In the genomic region with DNA sequence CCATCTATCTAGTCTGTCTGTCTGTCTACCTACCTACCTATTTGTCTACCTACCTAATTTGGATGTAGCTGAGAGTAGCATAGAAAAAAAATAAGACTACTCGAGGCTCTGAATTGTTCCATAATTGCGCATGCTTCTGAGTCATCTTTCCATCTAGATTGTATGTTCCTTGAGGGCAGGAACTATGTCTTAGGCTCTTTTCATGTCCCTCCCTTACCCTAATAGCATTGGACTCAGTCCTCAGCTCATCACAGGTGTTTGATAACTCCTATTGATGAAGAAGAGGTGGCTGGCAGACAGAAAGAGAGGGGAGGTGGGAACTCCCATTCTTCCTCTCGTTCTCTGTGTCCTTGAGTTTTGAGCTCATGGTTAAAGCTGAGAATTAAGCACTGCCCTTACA, we compare ENCODE assay signal across 34 cellular contexts.
"Had no signal": no experiment of that assay in that cellular context is flagged by ENCODE, and none has a peak within 500 bp of the region (broad histone marks: within the 10 kb centered on the region; RNA-seq: fewer than 3 reads in every experiment).

No MANE protein-coding gene starts in this region.

- FAIRE-seq: astrocyte, bronchial epithelial cell had no signal

- H3K4me1 ChIP-seq: adrenal gland, ascending aorta, body of pancreas, breast epithelium had no signal

- H3K27ac ChIP-seq: adrenal gland, ascending aorta, body of pancreas, brain microvascular endothelial cell, breast epithelium, cardiac muscle cell had no signal

- H3K27me3 ChIP-seq: adrenal gland, ascending aorta, body of pancreas, brain microvascular endothelial cell, breast epithelium, cardiac muscle cell had no signal

- ATAC-seq: activated naive CD4-positive, alpha-beta T cell treated with anti-CD3 and anti-CD28 coated beads, Interleukin-2, amount 50 U/mL, for 72 hours; activated naive CD8-positive, alpha-beta T cell treated with anti-CD3 and anti-CD28 coated beads, Interleukin-2, amount 50 U/mL, for 24 hours; activated T-cell treated with anti-CD3 and anti-CD28 coated beads, Interleukin-2, amount 50 U/mL, for 4 hours; activated T-cell treated with anti-CD3 and anti-CD28 coated beads, Interleukin-2, amount 50 U/mL, for 72 hours; activated T-helper 17 cell treated with anti-CD3 and anti-CD28 coated beads, Interleukin-2, amount 50 U/mL, for 72 hours; body of pancreas had no signal

- H3K4me3 ChIP-seq: adrenal gland, ascending aorta, body of pancreas, breast epithelium, cardiac muscle cell had no signal

- H3K36me3 ChIP-seq: adrenal gland, ascending aorta, brain microvascular endothelial cell, breast epithelium, cardiac muscle cell had no signal

- H3K9me3 ChIP-seq: adrenal gland, ascending aorta, body of pancreas, breast epithelium had no signal

- DNase-seq: activated effector memory CD4-positive, alpha-beta T cell treated with anti-CD3 and anti-CD28 coated beads, Interleukin-2, amount 50 U/mL, for 16 hours; activated effector memory CD4-positive, alpha-beta T cell treated with Interleukin-2 at 50 U/mL for 16 hours; activated gamma-delta T cell; activated gamma-delta T cell treated with Interleukin-2 at 50 U/mL for 16 hours; activated naive CD4-positive, alpha-beta T cell; activated naive CD4-positive, alpha-beta T cell treated with anti-CD3 and anti-CD28 coated beads for 36 hours; activated naive CD4-positive, alpha-beta T cell treated with anti-CD3 and anti-CD28 coated beads, Interleukin-2, amount 10 ng/mL, durations not matched to agents 7 days and 5 days; activated naive CD4-positive, alpha-beta T cell treated with anti-CD3 and anti-CD28 coated beads, Interleukin-2, amount 50 U/mL, for 16 hours; activated naive CD4-positive, alpha-beta T cell treated with Interleukin-2 at 50 U/mL for 16 hours; activated naive CD8-positive, alpha-beta T cell treated with anti-CD3 and anti-CD28 coated beads for 36 hours; activated naive CD8-positive, alpha-beta T cell treated with anti-CD3 and anti-CD28 coated beads, Interleukin-2, amount 10 ng/mL, durations not matched to agents 7 days and 5 days; activated naive CD8-positive, alpha-beta T cell treated with anti-CD3 and anti-CD28 coated beads, Interleukin-2, amount 50 U/mL, for 24 hours; activated T-cell treated with anti-CD3 and anti-CD28 coated beads, Interleukin-2, amount 50 U/mL, for 1 hour; activated T-cell treated with anti-CD3 and anti-CD28 coated beads, Interleukin-2, amount 50 U/mL, for 24 hours; activated T-cell treated with anti-CD3 and anti-CD28 coated beads, Interleukin-2, amount 50 U/mL, for 4 hours; activated T-cell treated with anti-CD3 and anti-CD28 coated beads, Interleukin-2, amount 50 U/mL, for 48 hours; activated T-cell treated with anti-CD3 and anti-CD28 coated beads, Interleukin-2, amount 50 U/mL, for 72 hours; adrenal gland; amniotic stem cell; amygdala; anterior cingulate cortex; aorta; body of pancreas; brain microvascular endothelial cell; caudate nucleus; central memory CD4-positive, alpha-beta T cell; cerebellar nuclear complex had no signal
